19 cellular contexts compared by ENCODE assay signal in the genomic region with DNA sequence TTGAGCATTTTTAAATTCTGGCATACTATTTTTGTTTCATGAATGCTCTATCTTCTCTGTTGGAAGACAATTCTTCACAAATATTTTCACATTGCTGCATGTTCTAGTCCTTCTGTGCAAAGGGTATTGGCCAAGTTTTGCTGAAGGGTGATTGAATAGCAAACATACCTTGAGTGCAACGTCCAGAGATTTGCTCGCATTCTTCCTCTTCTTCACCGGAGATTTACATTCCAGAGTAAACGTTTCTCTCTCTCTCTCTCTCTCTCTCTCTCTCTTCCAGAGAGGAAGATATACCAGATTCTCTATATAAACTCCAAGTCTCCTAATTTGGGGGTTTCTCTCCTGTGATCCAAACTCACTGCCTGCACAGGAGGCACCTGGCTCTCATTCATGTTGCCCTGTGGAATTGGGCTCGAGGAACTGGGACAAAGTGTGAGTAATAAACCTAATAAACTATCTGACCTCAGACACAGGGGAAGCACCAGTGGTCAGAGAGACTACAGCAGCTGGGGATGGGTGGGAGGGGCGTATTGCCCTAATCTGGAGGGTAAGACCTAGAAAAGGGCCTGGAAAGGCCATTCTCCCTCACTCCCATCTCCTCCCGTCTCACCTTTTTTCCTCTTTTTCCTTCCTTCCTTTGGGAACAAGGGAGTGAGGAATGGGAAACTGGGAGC. TPM values are rescaled to one million over a fixed set of nuclear protein-coding genes. Genes with fewer than 3 reads are reported as not detected.
"Had no signal": no experiment of that assay in that cellular context is flagged by ENCODE, and none has a peak within 500 bp of the region (broad histone marks: within the 10 kb centered on the region; RNA-seq: fewer than 3 reads in every experiment).

No MANE protein-coding gene starts in this region.

- H3K27ac Mint-ChIP-seq: activated CD4-positive, alpha-beta T cell treated with anti-CD3 and anti-CD28 coated beads for 36 hours; activated CD8-positive, alpha-beta T cell treated with anti-CD3 and anti-CD28 coated beads for 36 hours; memory B cell; natural killer cell had no signal

- ATAC-seq: activated CD4-positive, alpha-beta T cell treated with anti-CD3 and anti-CD28 coated beads for 36 hours; activated CD8-positive, alpha-beta T cell treated with anti-CD3 and anti-CD28 coated beads for 36 hours; left ventricle myocardium superior; natural killer cell; stimulated activated naive CD8-positive, alpha-beta T cell treated with anti-CD3 and anti-CD28 coated beads, Interleukin-15, Interleukin-2, amounts not matched to agents 100 U/mL and 50 U/mL, for 24 hours had no signal

- H3K27me3 Mint-ChIP-seq: activated CD4-positive, alpha-beta T cell treated with anti-CD3 and anti-CD28 coated beads for 36 hours; activated CD8-positive, alpha-beta T cell treated with anti-CD3 and anti-CD28 coated beads for 36 hours had no signal

- H3K36me3 Mint-ChIP-seq: natural killer cell had no signal

- H3K27ac ChIP-seq: breast epithelium, epithelial cell of prostate, skin epidermis, transverse colon had no signal

- H3K4me1 Mint-ChIP-seq: activated CD4-positive, alpha-beta T cell treated with anti-CD3 and anti-CD28 coated beads for 36 hours had no signal

- DNase-seq: activated CD4-positive, alpha-beta T cell treated with anti-CD3 and anti-CD28 coated beads for 36 hours; activated CD8-positive, alpha-beta T cell treated with anti-CD3 and anti-CD28 coated beads for 36 hours; activated gamma-delta T cell treated with Interleukin-2 at 50 U/mL for 16 hours; aorta; cerebellar nuclear complex; dermis blood vessel endothelial cell; left ventricle myocardium superior; natural killer cell; posterior cingulate gyrus; stimulated activated CD4-positive, alpha-beta T cell treated with anti-CD3 and anti-CD28 coated beads, Interleukin-4, amount 100 ng/mL, for 4 hours; stimulated activated CD8-positive, alpha-beta memory T cell treated with anti-CD3 and anti-CD28 coated beads, Interleukin-4, amount 100 ng/mL, for 48 hours; stimulated activated naive CD8-positive, alpha-beta T cell treated with anti-CD3 and anti-CD28 coated beads, Interleukin-15, Interleukin-2, amounts not matched to agents 100 U/mL and 50 U/mL, for 24 hours; T-helper 2 cell; transverse colon had no signal

- H3K27me3 ChIP-seq: transverse colon had no signal

- H3K36me3 ChIP-seq: breast epithelium, transverse colon had no signal

- H3K9me3 Mint-ChIP-seq: activated CD8-positive, alpha-beta T cell treated with anti-CD3 and anti-CD28 coated beads for 36 hours; memory B cell; natural killer cell had no signal

- H3K9me3 ChIP-seq: breast epithelium, transverse colon had no signal

- H3K4me3 Mint-ChIP-seq: activated CD4-positive, alpha-beta T cell treated with anti-CD3 and anti-CD28 coated beads for 36 hours; activated CD8-positive, alpha-beta T cell treated with anti-CD3 and anti-CD28 coated beads for 36 hours; memory B cell; natural killer cell had no signal

- H3K4me1 ChIP-seq: breast epithelium, transverse colon had no signal

- H3K4me3 ChIP-seq: breast epithelium, skin epidermis, transverse colon had no signal

RNA-seq across cellular contexts. Expression of a gene that starts 1.1 kb away (rescaled TPM):
- total RNA-seq: activated CD4-positive, alpha-beta T cell treated with anti-CD3 and anti-CD28 coated beads for 36 hours; activated CD8-positive, alpha-beta T cell treated with anti-CD3 and anti-CD28 coated beads for 36 hours; dermis blood vessel endothelial cell; left ventricle myocardium superior; transverse colon had no signal
- polyA plus RNA-seq: aorta had no signal

RNA-seq across cellular contexts. Expression of a gene that starts 7.6 kb away (rescaled TPM):
- total RNA-seq: activated CD4-positive, alpha-beta T cell treated with anti-CD3 and anti-CD28 coated beads for 36 hours; activated CD8-positive, alpha-beta T cell treated with anti-CD3 and anti-CD28 coated beads for 36 hours; dermis blood vessel endothelial cell; natural killer cell had no signal

RNA-seq across cellular contexts. Expression of a gene that starts 45.7 kb away (rescaled TPM):
- total RNA-seq: dermis blood vessel endothelial cell, left ventricle myocardium superior, mucosa of gallbladder had no signal
